In the genomic region with DNA sequence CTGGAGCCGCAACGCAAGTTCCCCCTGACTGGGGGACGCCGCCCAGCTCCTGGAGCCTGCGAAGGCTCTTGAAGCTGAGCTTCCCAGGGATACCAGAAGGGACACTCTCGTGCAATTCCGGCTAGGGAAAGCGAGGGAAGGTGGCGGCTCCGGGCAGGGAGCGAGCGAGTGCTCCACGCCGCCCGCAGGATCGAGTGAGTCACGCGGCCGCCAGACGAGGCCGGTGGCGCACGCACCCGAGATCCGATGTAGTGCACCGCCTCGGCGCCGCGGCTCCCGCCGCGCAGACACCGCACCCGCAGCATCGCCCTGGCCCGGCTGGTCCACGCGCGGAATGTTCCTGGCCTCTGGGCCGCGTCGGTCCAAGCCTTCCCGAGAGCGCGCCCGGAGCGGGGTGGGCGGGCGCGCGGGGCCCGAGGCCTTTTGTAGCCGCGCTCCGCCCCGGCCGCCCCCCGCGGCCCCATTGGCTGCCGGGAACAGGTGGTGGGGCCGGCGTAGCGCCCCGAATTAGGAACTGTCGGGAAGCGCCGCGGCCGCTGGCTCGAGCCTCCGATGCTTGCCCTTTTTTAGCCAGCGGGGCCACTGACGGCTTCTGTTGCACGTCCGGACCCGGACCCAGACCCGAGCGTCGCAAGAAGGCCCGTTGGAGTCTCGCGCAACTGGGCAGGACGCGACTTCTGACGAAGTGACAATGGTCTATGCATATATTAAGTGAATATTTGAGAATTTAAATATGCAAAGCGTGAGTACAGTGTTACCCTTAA, we compare ENCODE assay signal across 1 cellular context.
TF ChIP-seq lines count a peak whose summit lies in the region.

A gene with protein sequence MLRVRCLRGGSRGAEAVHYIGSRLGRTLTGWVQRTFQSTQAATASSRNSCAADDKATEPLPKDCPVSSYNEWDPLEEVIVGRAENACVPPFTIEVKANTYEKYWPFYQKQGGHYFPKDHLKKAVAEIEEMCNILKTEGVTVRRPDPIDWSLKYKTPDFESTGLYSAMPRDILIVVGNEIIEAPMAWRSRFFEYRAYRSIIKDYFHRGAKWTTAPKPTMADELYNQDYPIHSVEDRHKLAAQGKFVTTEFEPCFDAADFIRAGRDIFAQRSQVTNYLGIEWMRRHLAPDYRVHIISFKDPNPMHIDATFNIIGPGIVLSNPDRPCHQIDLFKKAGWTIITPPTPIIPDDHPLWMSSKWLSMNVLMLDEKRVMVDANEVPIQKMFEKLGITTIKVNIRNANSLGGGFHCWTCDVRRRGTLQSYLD (minus strand): TSS at position 396 of the 764 bp plus-strand sequence. CDS start 91 bp downstream, at position 305.

TF ChIP-seq in H1, 55 proteins besides CTCF, POLR2A, EP300 and RAD21 (continued from another document):
- TF ChIP-seq ASH2L (IDR thresholded peaks at IDR 0.05; ENCODE audit: low read length) (peak; percentile 78), SIX5 (IDR thresholded peaks at IDR 0.05; ENCODE audit: low read depth, low read length) (no peak)
